ENCODE assay signal across 8 cellular contexts in genomic region chr4:2843023-2843908, GRCh38. TPM values are rescaled to one million over a fixed set of nuclear protein-coding genes. Genes with fewer than 3 reads are reported as not detected.
DNase-seq lines count a peak whose midpoint lies in the region; ATAC-seq and TF ChIP-seq lines count a peak whose summit lies in the region.

Gene ADD1, plus strand, starts transcription at chr4:2843844. Its CDS starts 32,072 bp downstream, at chr4:2875916.

- H3K9me3 Mint-ChIP-seq in T-cell: peaks cover 0 to 4% (median 0%) of the 10 kb centered on the region in 3 donors
- no peaks in the 10 kb centered on the region for H3K9me3 Mint-ChIP-seq in type B pancreatic cell

- TF ChIP-seq CTCF in HFF-Myc (IDR thresholded peaks at IDR 0.05; ENCODE audit: low read depth, low read length, missing control alignments) (no peak), heart left ventricle (IDR thresholded peaks at IDR 0.05) (no peak), type B pancreatic cell (conservative IDR thresholded peaks at IDR 0.05) (no peak)

- intact Hi-C loops in heart left ventricle (cut with DNase I): loop anchor here in 7 of 10 donors (2.0 to 10.0 kb wide), 9 partner anchors 36 to 92 kb away; no protein-coding TSS in a partner anchor
- intact Hi-C loops in posterior cingulate gyrus (cut with DNase I): loop anchor here (2.0 kb wide), 1 partner anchor 86 kb away; no protein-coding TSS in a partner anchor

- H3K4me1 Mint-ChIP-seq in T-cell (peaks cover 58 to 68% (median 67%) of the 10 kb centered on the region in 3 donors), type B pancreatic cell (ENCODE audit: unreplicated experiment) (peaks cover 26% of the 10 kb centered on the region)

- CTCF ChIA-PET in T-cell (lab: Charles Lee): interaction anchor here in 1 of 2 donors (0.6 kb wide), 1 partner anchor 28 kb away, joined by 3 read pairs; no protein-coding TSS in a partner anchor

- peaks cover 0 to 2% (median 0%) of the 10 kb centered on the region in 12 donors for H3K9me3 ChIP-seq in heart left ventricle

- H3K27ac ChIP-seq in adipose tissue (ENCODE audit: low read depth, low read length): no peak within 1 kb of the TSS
- peak within 1 kb of the TSS; percentile 86 to 98 (median 96) for H3K27ac ChIP-seq in heart left ventricle

- WGBS in adipose tissue, 3 donors: 0 to 1% (median 1%) methylated on average over 62 to 66 of the region's 66 CpGs
- 1 to 3% (median 1%) methylated on average over 9 to 66 of the region's 66 CpGs for WGBS in heart left ventricle, 4 donors

- no peaks in the 10 kb centered on the region for H3K27me3 ChIP-seq in heart left ventricle

- H3K4me3 ChIP-seq in HFF-Myc (replicated peaks; ENCODE audit: low read depth, low read length) (peak within 1 kb of the TSS; percentile 75), heart left ventricle (peak within 1 kb of the TSS; percentile 60 to 98 (median 80))

- ATAC-seq in T-cell (replicated peaks in 1 of 4): peak; percentile 91 to 94 (median 93)
- ATAC-seq in heart left ventricle: peak; percentile 98 to 99 (median 98)

- peak within 1 kb of the TSS; percentile 86 to 89 for H3K27ac Mint-ChIP-seq in T-cell
- H3K27ac Mint-ChIP-seq in type B pancreatic cell: peak within 1 kb of the TSS; percentile 92

- peak; percentile 87 for TF ChIP-seq POLR2A in GM10847 (IDR thresholded peaks at IDR 0.05; ENCODE audit: extremely low read depth, insufficient read length)
- peak; percentile 83 to 97 for TF ChIP-seq POLR2A in heart left ventricle (IDR thresholded peaks at IDR 0.05)

- DNase-seq in HFF-Myc (ENCODE audit: extremely low read depth, low read depth): peak; percentile 65
- peak; percentile 92 for DNase-seq in NAMALWA (ENCODE audit: low spot score)
- DNase-seq in T-cell: peak; percentile 72 to 100 (median 88)
- peak; percentile 93 to 97 (median 93) for DNase-seq in heart left ventricle
- DNase-seq in posterior cingulate gyrus: peak; percentile 89 to 99 (median 94)
- DNase-seq in type B pancreatic cell (ENCODE audit: extremely low spot score, unreplicated experiment): peak; percentile 99

- H3K27me3 Mint-ChIP-seq in T-cell (no peaks in the 10 kb centered on the region), type B pancreatic cell (no peaks in the 10 kb centered on the region)

- H3K36me3 ChIP-seq in heart left ventricle: no peaks in the 10 kb centered on the region

- peaks cover 0 to 65% (median 35%) of the 10 kb centered on the region in 12 donors for H3K4me1 ChIP-seq in heart left ventricle

- H3K4me3 Mint-ChIP-seq in T-cell (peak within 1 kb of the TSS; percentile 90 to 93 (median 93)), type B pancreatic cell (peak within 1 kb of the TSS; percentile 95)

- H3K36me3 Mint-ChIP-seq in T-cell (no peaks in the 10 kb centered on the region), type B pancreatic cell (peaks cover 13% of the 10 kb centered on the region)

- POLR2A ChIA-PET in T-cell (lab: Charles Lee): no interaction called here

RNA-seq across cellular contexts. Expression of gene ADD1, which starts in this region (rescaled TPM):
- total RNA-seq in T-cell: 100 to 1,000 TPM; 241 to 274 (median 256) TPM
- polyA plus RNA-seq in adipose tissue: 100 to 1,000 TPM in 2 of 3 donors, 10 to 100 TPM in 1; 66.5 to 270 (median 154) TPM
- 100 to 1,000 TPM; 179 to 275 (median 215) TPM for total RNA-seq in heart left ventricle
- polyA plus RNA-seq in heart left ventricle: 100 to 1,000 TPM; 193 to 269 TPM
- total RNA-seq in type B pancreatic cell (ENCODE audit: low replicate concordance): 197 and 235 TPM in 2 replicates
